Comparison of ENCODE assay signal across 8 cellular contexts in the genomic region with DNA sequence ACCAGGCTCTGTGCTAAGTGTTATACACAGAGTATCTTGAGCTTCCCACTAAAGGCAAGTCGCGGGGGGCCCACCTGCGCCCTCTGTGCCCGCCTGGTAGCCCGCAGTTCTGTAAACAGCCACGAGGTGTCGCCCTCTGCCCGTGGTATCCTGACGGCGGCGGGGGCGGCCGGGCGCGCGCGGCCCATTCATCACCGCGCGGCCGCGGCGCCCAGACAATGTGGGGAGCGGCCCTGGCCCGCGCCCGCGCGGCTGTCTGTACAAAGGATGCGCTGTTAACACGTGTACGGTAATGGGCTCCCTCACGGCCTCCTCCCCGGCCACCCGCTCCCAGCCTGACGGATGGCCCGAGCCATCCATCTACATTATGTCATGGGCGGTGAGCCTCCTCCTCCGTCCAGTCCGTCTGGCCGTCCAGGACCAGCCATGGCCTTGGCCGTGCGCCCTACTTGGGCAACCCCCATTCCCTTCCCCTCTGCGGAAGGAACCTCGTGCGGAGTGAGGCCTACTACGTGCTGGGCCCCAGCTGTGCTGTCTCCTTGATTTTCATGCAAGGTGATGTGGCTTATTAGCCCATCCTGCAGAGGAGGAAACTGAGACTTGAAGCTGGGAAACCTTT.
DNase-seq lines count a peak whose midpoint lies in the region; ATAC-seq and TF ChIP-seq lines count a peak whose summit lies in the region.

No MANE protein-coding gene starts in this region.

- H3K4me1 ChIP-seq in Peyer's patch (peaks cover 0 to 4% (median 0%) of the 10 kb centered on the region in 4 donors), adipocyte (ENCODE audit: control insufficient read depth, insufficient read depth, low read length) (peaks cover 3% of the 10 kb centered on the region), right cardiac atrium (ENCODE audit: control insufficient read depth, insufficient read depth, low read length) (no peaks in the 10 kb centered on the region)

- ATAC-seq in right cardiac atrium (peak; percentile 85 to 92), GM21825 (IDR thresholded peaks at IDR 0.05; ENCODE audit: unreplicated experiment) (no peak)

- H3K27ac ChIP-seq in Peyer's patch (no peak overlapping the region), right cardiac atrium (ENCODE audit: low read length) (no peak overlapping the region)

- TF ChIP-seq POLR2A in Peyer's patch (IDR thresholded peaks at IDR 0.05): no peak

- H3K9ac ChIP-seq in adipocyte (ENCODE audit: low read length): peak overlapping the region; percentile 35

- WGBS in right cardiac atrium: 12% methylated on average over 47 of the region's 47 CpGs

- DNase-seq in NCI-H82 (lab: John Stamatoyannopoulos, UW) (peak; percentile 46), NCI-H82 treated with DMSO at 0.1 percent for 48 hours (lab: John Stamatoyannopoulos, UW; ENCODE audit: unreplicated experiment) (no peak), Peyer's patch (peak in 2 of 3 donors; percentile 64 to 67), adipocyte (ENCODE audit: low read depth) (peak; percentile 64), right cardiac atrium (peak; percentile 68 to 88 (median 87)), retinal pigment epithelial cell (ENCODE audit: low read depth) (no peak), ureter (ENCODE audit: low spot score) (no peak)

- intact Hi-C loops in right cardiac atrium (cut with DNase I): loop anchor here in 3 of 4 donors (5.0 to 10.0 kb wide), 4 partner anchors 558 to 1258 kb away; partner anchors contain the start of gene MN1 (in 3 of the 3)

- H3K9me3 ChIP-seq in Peyer's patch (no peaks in the 10 kb centered on the region), adipocyte (ENCODE audit: control insufficient read depth, low read length) (peaks cover 10% of the 10 kb centered on the region), right cardiac atrium (ENCODE audit: control insufficient read depth, low read length) (no peaks in the 10 kb centered on the region)

- H3K36me3 ChIP-seq in Peyer's patch (no peaks in the 10 kb centered on the region), adipocyte (ENCODE audit: control insufficient read depth, insufficient read depth, low read length, severe bottlenecking) (no peaks in the 10 kb centered on the region)

- TF ChIP-seq CTCF in Peyer's patch (IDR thresholded peaks at IDR 0.05) (peak; percentile 18 to 84 (median 82)), retinal pigment epithelial cell (conservative IDR thresholded peaks at IDR 0.05; ENCODE audit: low read depth, low read length) (peak; percentile 76)

- no peaks in the 10 kb centered on the region for H3K27me3 ChIP-seq in Peyer's patch
- no peaks in the 10 kb centered on the region for H3K27me3 ChIP-seq in adipocyte (replicated peaks; ENCODE audit: control insufficient read depth, insufficient read depth, low read length)
- H3K27me3 ChIP-seq in right cardiac atrium (ENCODE audit: control insufficient read depth, insufficient read depth): no peaks in the 10 kb centered on the region

- H3K4me3 ChIP-seq in Peyer's patch (peak overlapping the region in 2 of 4 donors; percentile 22 to 33), adipocyte (ENCODE audit: low read length) (peak overlapping the region; percentile 71), right cardiac atrium (ENCODE audit: low read length) (no peak overlapping the region), retinal pigment epithelial cell (ENCODE audit: low read length) (peak overlapping the region; percentile 38)

Comparison
In these comparisons a context has a peak if more than half of its experiments do, and no peak if none do; other contexts are left out.
1. DNase-seq: peak in NCI-H82 (single experiment), Peyer's patch (2 of 3), adipocyte (single experiment) and right cardiac atrium (3 of 3); none in NCI-H82 treated with DMSO at 0.1 percent for 48 hours (single experiment), retinal pigment epithelial cell (single experiment) and ureter (single experiment).